ENCODE assay signal across 19 cellular contexts in the genomic region with DNA sequence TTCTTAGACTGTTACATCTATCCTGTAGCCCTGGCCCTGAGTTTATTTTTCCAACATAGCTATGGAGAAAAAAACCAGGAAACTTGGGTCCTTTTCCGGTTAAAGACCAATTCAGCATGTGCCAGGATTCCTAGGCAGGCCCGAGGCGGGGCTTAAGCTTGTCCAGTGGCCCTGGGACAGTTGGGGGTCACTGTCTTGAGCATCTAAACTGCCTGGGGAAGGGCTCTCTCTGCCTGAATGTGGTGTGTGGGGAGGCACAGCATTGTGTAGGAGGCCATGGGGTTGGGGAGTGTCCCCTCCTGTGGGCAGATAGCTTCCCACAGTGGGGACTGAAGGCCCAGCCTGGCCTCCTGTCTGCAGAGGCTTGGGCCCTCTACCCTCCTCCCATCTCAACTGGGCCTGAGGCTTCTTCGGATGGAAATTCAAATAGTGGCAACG.
DNase-seq lines count a peak whose midpoint lies in the region; ATAC-seq and TF ChIP-seq lines count a peak whose summit lies in the region.
"Had no signal": no experiment of that assay in that cellular context is flagged by ENCODE, and none has a peak within 500 bp of the region (broad histone marks: within the 10 kb centered on the region; RNA-seq: fewer than 3 reads in every experiment).

No MANE protein-coding gene starts in this region.

- H3K9me3 ChIP-seq in WERI-Rb-1 (ENCODE audit: severe bottlenecking), result no peaks in the 10 kb centered on the region
- H3K9me3 ChIP-seq: HAP-1, MG63 had no signal

- peak; percentile 7 for DNase-seq in activated CD8-positive, alpha-beta memory T cell treated with anti-CD3 and anti-CD28 coated beads, Interleukin-2, amount 50 U/mL, for 4 hours
- DNase-seq in activated CD8-positive, alpha-beta memory T cell treated with anti-CD3 and anti-CD28 coated beads, Interleukin-2, amount 50 U/mL, for 48 hours, result no peak
- DNase-seq in WERI-Rb-1 (peak; percentile 35), left ventricle myocardium superior (peak; percentile 18), sciatic nerve (ENCODE audit: low spot score) (peak; percentile 28), NCI-H2196 treated with DMSO at 0.1 percent for 48 hours (lab: John Stamatoyannopoulos, UW; ENCODE audit: unreplicated experiment) (no peak), NCI-H1105 treated with DMSO at 0.1 percent for 48 hours (lab: John Stamatoyannopoulos, UW) (no peak)
- DNase-seq: DMS79 treated with DMSO at 0.1 percent for 48 hours; IMR-90; Karpas-422; MG63; NCI-H1092; NCI-H1694 treated with DMSO at 0.1 percent for 48 hours; NCI-H345; NCI-H526 treated with DMSO at 0.1 percent for 48 hours; NK-92 treated with Interleukin-12 subunit alpha and Interleukin-12 subunit beta, amount 100 ng/mL, for 24 hours had no signal

- H3K27me3 ChIP-seq in WERI-Rb-1 (ENCODE audit: insufficient read depth, low read depth, severe bottlenecking), result no peaks in the 10 kb centered on the region
- H3K27me3 ChIP-seq: BLaER1, MG63 had no signal

- no peak for TF ChIP-seq CTCF in WERI-Rb-1 (IDR thresholded peaks at IDR 0.05; ENCODE audit: low read depth, low read length)

- H3K27ac ChIP-seq in WERI-Rb-1, result peak overlapping the region; percentile 93
- H3K27ac ChIP-seq: BLaER1 had no signal

- intact Hi-C loops in left ventricle myocardium superior (cut with micrococcal nuclease) (no loop called here), sciatic nerve (cut with DNase I) (no loop called here)

- ATAC-seq in left ventricle myocardium superior (no peak), sciatic nerve (no peak), HG02798 (IDR thresholded peaks at IDR 0.05; ENCODE audit: poor library complexity, unreplicated experiment) (no peak)

- H3K36me3 ChIP-seq in WERI-Rb-1, result peaks cover 13% of the 10 kb centered on the region
- H3K36me3 ChIP-seq: MG63 had no signal

- no peak overlapping the region for H3K4me3 ChIP-seq in WERI-Rb-1 (ENCODE audit: low read depth, low read length)
- H3K4me3 ChIP-seq: BLaER1, HAP-1, MG63 had no signal

Comparison
In these comparisons a context has a peak if more than half of its experiments do, and no peak if none do; other contexts are left out.
1. DNase-seq: peak in activated CD8-positive, alpha-beta memory T cell treated with anti-CD3 and anti-CD28 coated beads, Interleukin-2, amount 50 U/mL, for 4 hours (single experiment), WERI-Rb-1 (single experiment), left ventricle myocardium superior (single experiment) and sciatic nerve (single experiment); none in activated CD8-positive, alpha-beta memory T cell treated with anti-CD3 and anti-CD28 coated beads, Interleukin-2, amount 50 U/mL, for 48 hours (single experiment), NCI-H2196 treated with DMSO at 0.1 percent for 48 hours (single experiment) and NCI-H1105 treated with DMSO at 0.1 percent for 48 hours (single experiment).